Comparison of ENCODE assay signal across 19 cellular contexts in the genomic region with DNA sequence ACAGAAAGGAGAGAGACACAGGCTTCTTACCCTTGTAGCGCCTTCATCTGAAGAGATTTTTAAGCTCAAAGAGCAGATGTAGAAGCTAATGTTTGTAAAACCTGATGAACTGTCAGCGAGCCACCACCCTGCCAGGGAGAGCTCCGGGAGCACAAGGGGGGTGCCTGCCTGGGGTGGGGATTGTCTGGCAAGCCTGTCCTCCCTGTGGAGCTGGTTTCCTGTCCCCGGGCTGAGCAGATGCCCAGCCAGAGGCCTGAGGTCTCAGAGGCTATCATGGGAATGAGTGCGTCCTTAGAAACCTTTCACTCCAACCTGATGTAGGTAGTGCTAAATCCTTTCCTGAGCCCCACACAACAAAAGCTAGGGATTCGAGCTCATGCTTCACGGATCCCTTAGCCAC. TPM values are rescaled to one million over a fixed set of nuclear protein-coding genes. Genes with fewer than 3 reads are reported as not detected.
"Had no signal": no experiment of that assay in that cellular context is flagged by ENCODE, and none has a peak within 500 bp of the region (broad histone marks: within the 10 kb centered on the region; RNA-seq: fewer than 3 reads in every experiment).

No MANE protein-coding gene starts in this region.

- H3K4me3 ChIP-seq: adrenal gland, heart left ventricle, right atrium auricular region, smooth muscle cell, transverse colon had no signal

- H3K36me3 ChIP-seq: adrenal gland, heart left ventricle, right atrium auricular region, transverse colon had no signal

- FAIRE-seq: colon, endothelial cell of umbilical vein had no signal

- H3K27ac Mint-ChIP-seq: activated naive CD4-positive, alpha-beta T cell treated with anti-CD3 and anti-CD28 coated beads, Interleukin-2, amount 10 ng/mL, durations not matched to agents 7 days and 5 days; activated T-helper 17 cell treated with anti-CD3 and anti-CD28 coated beads, Interleukin-2, amount 50 U/mL, for 72 hours; mesothelial cell of epicardium; T-helper 17 cell had no signal

- H3K9me3 Mint-ChIP-seq: activated naive CD4-positive, alpha-beta T cell treated with anti-CD3 and anti-CD28 coated beads, Interleukin-2, amount 10 ng/mL, durations not matched to agents 7 days and 5 days; activated T-helper 17 cell treated with anti-CD3 and anti-CD28 coated beads, Interleukin-2, amount 50 U/mL, for 72 hours; mesothelial cell of epicardium had no signal

- H3K36me3 Mint-ChIP-seq: activated naive CD4-positive, alpha-beta T cell treated with anti-CD3 and anti-CD28 coated beads, Interleukin-2, amount 10 ng/mL, durations not matched to agents 7 days and 5 days; mesothelial cell of epicardium had no signal

- H3K4me2 ChIP-seq: smooth muscle cell had no signal

- DNase-seq: activated CD4-positive, alpha-beta T cell treated with anti-CD3 and anti-CD28 coated beads, Interleukin-2, amount 50 U/mL, for 1 hour; activated CD4-positive, CD25-positive, alpha-beta regulatory T cell; activated naive CD4-positive, alpha-beta T cell treated with anti-CD3 and anti-CD28 coated beads, Interleukin-2, amount 10 ng/mL, durations not matched to agents 7 days and 5 days; activated T-cell treated with anti-CD3 and anti-CD28 coated beads for 4 hours; adrenal gland; foreskin melanocyte; heart left ventricle; kidney glomerular epithelial cell; T-helper 17 cell; transverse colon had no signal

- ATAC-seq: activated T-helper 17 cell treated with anti-CD3 and anti-CD28 coated beads, Interleukin-2, amount 50 U/mL, for 72 hours; heart left ventricle; T-helper 17 cell had no signal

- H3K4me3 Mint-ChIP-seq: activated naive CD4-positive, alpha-beta T cell treated with anti-CD3 and anti-CD28 coated beads, Interleukin-2, amount 10 ng/mL, durations not matched to agents 7 days and 5 days; activated T-helper 17 cell treated with anti-CD3 and anti-CD28 coated beads, Interleukin-2, amount 50 U/mL, for 72 hours; mesothelial cell of epicardium; T-helper 17 cell had no signal

- H3K9me3 ChIP-seq: adrenal gland, heart left ventricle, right atrium auricular region, transverse colon had no signal

- H3K27ac ChIP-seq: adrenal gland, heart left ventricle, right atrium auricular region, transverse colon had no signal

RNA-seq across cellular contexts. Expression of a gene that starts 41.9 kb away (rescaled TPM):
- total RNA-seq: activated CD8-positive, alpha-beta memory T cell treated with anti-CD3 and anti-CD28 coated beads for 36 hours; activated T-helper 17 cell treated with anti-CD3 and anti-CD28 coated beads, Interleukin-2, amount 50 U/mL, for 72 hours; endothelial cell of umbilical vein; heart left ventricle; lower leg skin; mesothelial cell of epicardium; myocyte; right atrium auricular region; smooth muscle cell; T-helper 17 cell; transverse colon had no signal
- polyA plus RNA-seq: endothelial cell of umbilical vein, heart left ventricle, smooth muscle cell had no signal
